8 cellular contexts compared by ENCODE assay signal in genomic region chr1:243354511-243355153, GRCh38.
DNase-seq lines count a peak whose midpoint lies in the region; ATAC-seq and TF ChIP-seq lines count a peak whose summit lies in the region.

No MANE protein-coding gene starts in this region.

- ATAC-seq in GM19372 (IDR thresholded peaks at IDR 0.05; ENCODE audit: low read depth, unreplicated experiment) (peak; percentile 68), gastroesophageal sphincter (no peak), upper lobe of left lung (ENCODE audit: low FRiP score in 2 of 2) (peak; percentile 43 to 46)

- H3K4me1 Mint-ChIP-seq in IgD-negative memory B cell = peaks cover 6 to 10% (median 7%) of the 10 kb centered on the region in 3 donors

- H3K27ac ChIP-seq in gastroesophageal sphincter (peak overlapping the region in 2 of 4 donors; percentile 39 to 43), upper lobe of left lung (peak overlapping the region in 2 of 4 donors; percentile 36 to 59)

- TF ChIP-seq CTCF in gastroesophageal sphincter (IDR thresholded peaks at IDR 0.05) = no peak
- TF ChIP-seq CTCF in upper lobe of left lung (IDR thresholded peaks at IDR 0.05) = no peak

- H3K36me3 ChIP-seq in gastroesophageal sphincter (peaks cover 0 to 21% of the 10 kb centered on the region in 2 donors), upper lobe of left lung (peaks cover 0 to 20% (median 5%) of the 10 kb centered on the region in 4 donors)

- H3K27me3 ChIP-seq in gastroesophageal sphincter (no peaks in the 10 kb centered on the region), upper lobe of left lung (no peaks in the 10 kb centered on the region)

- peak overlapping the region in 3 of 4 donors; percentile 27 to 72 (median 54) for H3K4me3 Mint-ChIP-seq in IgD-negative memory B cell

- H3K4me3 ChIP-seq in gastroesophageal sphincter (peak overlapping the region; percentile 18 to 37), upper lobe of left lung (peak overlapping the region in 3 of 4 donors; percentile 12 to 34 (median 28))

- TF ChIP-seq EP300 in gastroesophageal sphincter (IDR thresholded peaks at IDR 0.05) = no peak
- no peak for TF ChIP-seq EP300 in upper lobe of left lung (IDR thresholded peaks at IDR 0.05)

- TF ChIP-seq POLR2A in gastroesophageal sphincter (IDR thresholded peaks at IDR 0.05) (no peak), upper lobe of left lung (IDR thresholded peaks at IDR 0.05) (no peak)

- H3K27me3 Mint-ChIP-seq in IgD-negative memory B cell = no peaks in the 10 kb centered on the region

- DNase-seq in AG20443 (ENCODE audit: low spot score) (peak; percentile 18), upper lobe of left lung (no peak), SKM-1 (lab: John Stamatoyannopoulos, UW; ENCODE audit: unreplicated experiment) (no peak), NOMO-1 treated with dmso at 0.1 percent for 144 hours (lab: John Stamatoyannopoulos, UW; ENCODE audit: unreplicated experiment) (no peak), DMS53 (lab: John Stamatoyannopoulos, UW) (no peak)

- H3K9me3 Mint-ChIP-seq in IgD-negative memory B cell = no peaks in the 10 kb centered on the region

- H3K36me3 Mint-ChIP-seq in IgD-negative memory B cell = peaks cover 3% of the 10 kb centered on the region

- H3K9me3 ChIP-seq in gastroesophageal sphincter = no peaks in the 10 kb centered on the region
- no peaks in the 10 kb centered on the region for H3K9me3 ChIP-seq in upper lobe of left lung

- WGBS in gastroesophageal sphincter (ENCODE audit: low coverage in 1 of 2), 2 donors = 0 to 7% methylated on average over 4 of the region's 4 CpGs
- 30 to 33% methylated on average over 4 of the region's 4 CpGs for WGBS in upper lobe of left lung, 2 donors

- peaks cover 0 to 20% (median 0%) of the 10 kb centered on the region in 3 donors for H3K4me1 ChIP-seq in gastroesophageal sphincter
- peaks cover 0 to 12% (median 0%) of the 10 kb centered on the region in 4 donors for H3K4me1 ChIP-seq in upper lobe of left lung

- peak overlapping the region in 1 of 3 donors; percentile 16 for H3K27ac Mint-ChIP-seq in IgD-negative memory B cell
